ENCODE assay signal across 8 cellular contexts in genomic region chr19:42242512-42243409, GRCh38. TPM values are rescaled to one million over a fixed set of nuclear protein-coding genes. Genes with fewer than 3 reads are reported as not detected.
DNase-seq lines count a peak whose midpoint lies in the region; ATAC-seq and TF ChIP-seq lines count a peak whose summit lies in the region.

Gene GSK3A, minus strand, starts transcription at chr19:42242602. Its CDS starts 137 bp downstream, at chr19:42242465.

- H2AFZ ChIP-seq in ACC112 (ENCODE audit: low read length, unreplicated experiment): peak within 1 kb of the TSS; percentile 13

- peak; percentile 62 for ATAC-seq in GM18870 (IDR thresholded peaks at IDR 0.05; ENCODE audit: unreplicated experiment)
- peak; percentile 64 for ATAC-seq in HG03135 (IDR thresholded peaks at IDR 0.05; ENCODE audit: unreplicated experiment)

- DNase-seq in NCI-H2196 treated with DMSO at 0.1 percent for 48 hours (lab: John Stamatoyannopoulos, UW; ENCODE audit: unreplicated experiment): peak; percentile 99
- peak; percentile 98 to 99 for DNase-seq in breast epithelium (ENCODE audit: low spot score in 2 of 2)

- H3K4me3 ChIP-seq in ACC112 (ENCODE audit: low read depth, low read length) (peak within 1 kb of the TSS; percentile 79), breast epithelium (peak within 1 kb of the TSS; percentile 88 to 92 (median 89)), iPS-18a (ENCODE audit: low read length) (peak within 1 kb of the TSS; percentile 72), skeletal muscle satellite cell (ENCODE audit: low read length) (peak within 1 kb of the TSS; percentile 85)

- H3K27me3 ChIP-seq in ACC112 (ENCODE audit: insufficient read depth, low read length) (no peaks in the 10 kb centered on the region), breast epithelium (no peaks in the 10 kb centered on the region), iPS-18a (ENCODE audit: control insufficient read depth, insufficient read depth, low read length) (no peaks in the 10 kb centered on the region), skeletal muscle satellite cell (ENCODE audit: control insufficient read depth, insufficient read depth, low read length) (no peaks in the 10 kb centered on the region)

- H3K27ac ChIP-seq in ACC112 (ENCODE audit: low read depth, low read length) (peak within 1 kb of the TSS; percentile 75), VCaP (peak within 1 kb of the TSS; percentile 95), breast epithelium (peak within 1 kb of the TSS; percentile 97 to 100), iPS-18a (ENCODE audit: low read length) (peak within 1 kb of the TSS; percentile 21)

- intact Hi-C loops in breast epithelium (cut with DNase I; ENCODE audit: low total_unique reads): no loop called here

- H3K36me3 ChIP-seq in ACC112 (ENCODE audit: insufficient read depth, low read length) (no peaks in the 10 kb centered on the region), breast epithelium (no peaks in the 10 kb centered on the region), iPS-18a (ENCODE audit: control insufficient read depth, low read depth, low read length) (no peaks in the 10 kb centered on the region), skeletal muscle satellite cell (ENCODE audit: insufficient read depth, low read length) (peaks cover 29% of the 10 kb centered on the region)

- H3K79me2 ChIP-seq in ACC112 (ENCODE audit: control insufficient read depth, insufficient read depth, low read length, unreplicated experiment): peaks cover 30% of the 10 kb centered on the region

- peak; percentile 74 for TF ChIP-seq POLR2A in breast epithelium (IDR thresholded peaks at IDR 0.05)

- peak within 1 kb of the TSS; percentile 55 for H3K9ac ChIP-seq in iPS-18a (ENCODE audit: low read length)
- H3K9ac ChIP-seq in skeletal muscle satellite cell (ENCODE audit: low read depth, low read length): peak within 1 kb of the TSS; percentile 96

- TF ChIP-seq CTCF in VCaP (conservative IDR thresholded peaks at IDR 0.05) (no peak), breast epithelium (IDR thresholded peaks at IDR 0.05) (peak in 1 of 3 donors; percentile 23)

- peak within 1 kb of the TSS; percentile 88 for H3K4me2 ChIP-seq in skeletal muscle satellite cell (ENCODE audit: low read length)

- H3K4me1 ChIP-seq in ACC112 (ENCODE audit: control insufficient read depth, insufficient read depth, low read length, unreplicated experiment) (no peaks in the 10 kb centered on the region), breast epithelium (peaks cover 2 to 9% of the 10 kb centered on the region in 2 donors), iPS-18a (ENCODE audit: control insufficient read depth, low read depth, low read length) (peaks cover 19% of the 10 kb centered on the region), skeletal muscle satellite cell (ENCODE audit: control insufficient read depth, insufficient read depth, low read length) (peaks cover 34% of the 10 kb centered on the region)

- H3K9me3 ChIP-seq in breast epithelium (no peaks in the 10 kb centered on the region), iPS-18a (ENCODE audit: control insufficient read depth, low read depth, low read length) (no peaks in the 10 kb centered on the region), skeletal muscle satellite cell (replicated peaks; ENCODE audit: low read length) (no peaks in the 10 kb centered on the region)

RNA-seq across cellular contexts. Expression of gene GSK3A, which starts in this region (rescaled TPM):
- 10 to 100 TPM; 18.7 to 22.1 (median 19.8) TPM for total RNA-seq in breast epithelium
- 21.4 and 22.3 TPM in 2 replicates for total RNA-seq in skeletal muscle satellite cell (2012; rRNA removed)

Comparison
In these comparisons a context has a peak if more than half of its experiments do, and no peak if none do; other contexts are left out.
1. Peak in every context shown above with its lines: DNase-seq, ATAC-seq, H3K4me3 ChIP-seq and H3K27ac ChIP-seq.
2. H3K27ac ChIP-seq: peak in every context shown above with its lines; median percentile 98 in breast epithelium; 95 in VCaP; 75 in ACC112; 21 in iPS-18a.